1 cellular context compared by ENCODE assay signal in the genomic region with DNA sequence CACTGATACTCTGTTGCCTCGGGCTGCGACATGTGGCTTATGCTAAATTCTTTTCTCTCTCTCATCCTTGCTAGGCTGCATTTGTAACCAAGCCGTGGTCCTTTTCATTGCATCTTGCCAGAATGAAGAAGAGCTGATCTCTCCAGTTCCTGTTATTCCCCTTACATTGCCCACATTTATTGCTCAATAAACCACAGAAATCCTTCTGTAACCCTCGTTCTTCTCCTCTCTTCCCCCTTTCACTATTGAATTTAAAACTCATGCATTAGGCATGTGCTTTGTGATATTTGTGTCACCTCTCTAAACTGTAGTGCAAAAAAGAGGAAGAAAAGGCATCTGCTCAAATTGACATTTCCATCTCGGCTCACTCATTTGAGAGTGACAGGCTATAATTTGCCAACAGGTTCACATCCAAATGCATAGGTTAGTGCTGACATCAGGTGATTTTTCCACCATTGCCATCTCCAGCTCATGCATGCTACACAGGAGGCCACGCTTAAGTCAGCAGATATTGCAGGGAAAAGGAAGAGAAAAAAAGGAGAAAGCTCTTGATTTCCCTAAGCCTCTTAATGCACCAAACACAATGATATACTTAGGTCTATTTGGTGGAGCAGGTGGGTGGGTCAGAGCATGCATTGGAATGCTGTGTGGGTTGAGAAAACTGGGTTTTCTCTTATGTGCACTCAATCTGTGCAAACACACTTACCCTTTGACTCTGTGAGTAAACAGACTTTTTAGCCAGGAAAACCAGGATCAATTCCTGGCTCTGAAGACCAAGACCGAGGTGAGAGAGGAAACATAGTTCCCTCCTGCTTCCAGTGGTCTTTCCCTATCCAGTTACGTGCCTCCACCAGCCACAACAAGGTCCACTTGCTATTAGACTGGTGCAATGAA.
TF ChIP-seq lines count a peak whose summit lies in the region.

No MANE protein-coding gene starts in this region.

TF ChIP-seq in HepG2, 621 proteins besides CTCF, POLR2A, EP300 and RAD21 (continued from another document):
- TF ChIP-seq NR2F6 (IDR thresholded peaks at IDR 0.05) (peak; percentile 80), NR2F6 (CRISPR knock-in tag; IDR thresholded peaks at IDR 0.05) (peak; percentile 43; the same call in 1 of the 2 replicates), HNF4A (CRISPR knock-in tag; IDR thresholded peaks at IDR 0.05) (0 out of 2 replicates have a peak, but pooled peaks have one; percentile 9), MAFK (conservative IDR thresholded peaks at IDR 0.05 in 1 of 2, IDR thresholded peaks at IDR 0.05 in 1 of 2; ENCODE audit: low read length in 2 of 2) (peak; percentile 72 to 75), NR2C2 (CRISPR knock-in tag; IDR thresholded peaks at IDR 0.05; ENCODE audit: borderline replicate concordance) (peak; percentile 34; the same call in 1 of the 2 replicates), ZNF282 (IDR thresholded peaks at IDR 0.05; ENCODE audit: partially characterized antibody) (no peak), FOXA1 (IDR thresholded peaks at IDR 0.05) (no peak), FOXA1 (CRISPR knock-in tag; IDR thresholded peaks at IDR 0.05) (peak; percentile 52; the same call in 1 of the 2 replicates), HMG20A (CRISPR knock-in tag; IDR thresholded peaks at IDR 0.05; ENCODE audit: borderline replicate concordance) (0 out of 2 replicates have a peak, but pooled peaks have one; percentile 32), FOXP4 (CRISPR knock-in tag; IDR thresholded peaks at IDR 0.05) (0 out of 2 replicates have a peak, but pooled peaks have one; percentile 23), ZNF142 (CRISPR knock-in tag; IDR thresholded peaks at IDR 0.05) (no peak), BCL6 (CRISPR knock-in tag; IDR thresholded peaks at IDR 0.05) (peak; percentile 39; the same call in 1 of the 2 replicates), MEIS1 (CRISPR knock-in tag; IDR thresholded peaks at IDR 0.05; ENCODE audit: borderline replicate concordance) (no peak), SOX6 (IDR thresholded peaks at IDR 0.05) (no peak), SOX6 (CRISPR knock-in tag; IDR thresholded peaks at IDR 0.05) (0 out of 2 replicates have a peak, but pooled peaks have one; percentile 20), ZNF510 (CRISPR knock-in tag; IDR thresholded peaks at IDR 0.05; ENCODE audit: low read depth) (no peak), FOXJ3 (CRISPR knock-in tag; IDR thresholded peaks at IDR 0.05; ENCODE audit: borderline replicate concordance) (0 out of 2 replicates have a peak, but pooled peaks have one; percentile 20), ZNF615 (CRISPR knock-in tag; IDR thresholded peaks at IDR 0.05; ENCODE audit: borderline replicate concordance) (no peak), ARID5B (CRISPR knock-in tag; IDR thresholded peaks at IDR 0.05) (0 out of 2 replicates have a peak, but pooled peaks have one; percentile 13), NR2F2 (IDR thresholded peaks at IDR 0.05; ENCODE audit: borderline replicate concordance, low read depth) (peak; percentile 73), ZMYM4 (CRISPR knock-in tag; IDR thresholded peaks at IDR 0.05) (0 out of 2 replicates have a peak, but pooled peaks have one; percentile 35), ZNF792 (CRISPR knock-in tag; IDR thresholded peaks at IDR 0.05) (no peak), ZBTB4 (CRISPR knock-in tag; IDR thresholded peaks at IDR 0.05; ENCODE audit: borderline replicate concordance) (no peak), MAFF (IDR thresholded peaks at IDR 0.05; ENCODE audit: low read depth, low read length) (peak; percentile 62)
- TF ChIP-seq, protein P1, sequence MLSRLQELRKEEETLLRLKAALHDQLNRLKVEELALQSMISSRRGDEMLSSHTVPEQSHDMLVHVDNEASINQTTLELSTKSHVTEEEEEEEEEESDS (CRISPR knock-in tag; IDR thresholded peaks at IDR 0.05; ENCODE audit: borderline replicate concordance) = no peak
